Comparison of ENCODE assay signal across 10 cellular contexts in the genomic region with DNA sequence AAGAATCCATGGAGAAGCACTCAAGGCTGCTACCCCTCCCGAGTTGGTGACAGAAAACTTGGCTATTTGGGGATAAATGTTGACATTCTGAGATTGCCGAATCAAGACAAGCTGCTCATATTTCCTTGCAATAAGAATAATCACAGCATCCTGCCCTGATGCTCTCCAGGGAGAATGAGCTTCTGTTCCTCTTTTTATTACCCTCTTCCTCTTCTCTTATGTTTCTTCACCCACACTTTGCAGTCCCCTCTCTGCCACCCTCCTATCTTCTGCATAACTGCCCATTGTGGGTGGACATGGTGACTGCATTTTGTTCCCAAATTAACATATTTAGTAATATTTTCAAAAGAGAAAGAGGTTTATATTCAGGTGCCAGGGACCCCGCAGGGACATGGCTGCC. TPM values are rescaled to one million over a fixed set of nuclear protein-coding genes. Genes with fewer than 3 reads are reported as not detected.
DNase-seq lines count a peak whose midpoint lies in the region; ATAC-seq and TF ChIP-seq lines count a peak whose summit lies in the region.
"Had no signal": no experiment of that assay in that cellular context is flagged by ENCODE, and none has a peak within 500 bp of the region (broad histone marks: within the 10 kb centered on the region; RNA-seq: fewer than 3 reads in every experiment).

No MANE protein-coding gene starts in this region.

- H2AK5ac ChIP-seq in neuronal stem cell (ENCODE audit: low read depth, low read length) = no peak overlapping the region

- no peaks in the 10 kb centered on the region for H3K4me1 Mint-ChIP-seq in CD4-positive, alpha-beta T cell (ENCODE audit: low read depth)

- H3K36me3 ChIP-seq in GM06990 (ENCODE audit: control insufficient read depth, insufficient read depth, low read length) = no peaks in the 10 kb centered on the region
- H3K36me3 ChIP-seq in OCI-LY3 (replicated peaks; ENCODE audit: low read depth, low read length) = peaks cover 3% of the 10 kb centered on the region
- no peaks in the 10 kb centered on the region for H3K36me3 ChIP-seq in neuronal stem cell (replicated peaks in 1 of 2; ENCODE audit: control insufficient read depth in 2 of 2, insufficient read depth in 2 of 2, low read length in 2 of 2)

- H2AFZ ChIP-seq in OCI-LY3 (ENCODE audit: low read depth, low read length) (no peak overlapping the region), neuronal stem cell (ENCODE audit: low read length) (no peak overlapping the region)

- TF ChIP-seq CTCF in GM06990 (IDR thresholded peaks at IDR 0.05; ENCODE audit: insufficient read depth, low read length, poor library complexity, severe bottlenecking) (no peak), OCI-LY3 (IDR thresholded peaks at IDR 0.05; ENCODE audit: low read depth, low read length) (no peak; the same call in 1 of the 2 replicates)
- TF ChIP-seq CTCF in CD4-positive, alpha-beta T cell (IDR thresholded peaks at IDR 0.05) = no peak

- no peak overlapping the region for H3K14ac ChIP-seq in neuronal stem cell (ENCODE audit: low read length)

- H3K9me3 Mint-ChIP-seq in CD4-positive, alpha-beta T cell = no peaks in the 10 kb centered on the region
- H3K9me3 Mint-ChIP-seq: activated CD8-positive, alpha-beta T cell treated with anti-CD3 and anti-CD28 coated beads for 36 hours had no signal

- no peak overlapping the region for H2BK120ac ChIP-seq in neuronal stem cell (ENCODE audit: low read depth, low read length)

- no peak overlapping the region for H4K91ac ChIP-seq in neuronal stem cell (ENCODE audit: low read depth, low read length, poor library complexity)

- no peak overlapping the region for H3K18ac ChIP-seq in neuronal stem cell (ENCODE audit: low read length)

- ATAC-seq in GM19467 (IDR thresholded peaks at IDR 0.05; ENCODE audit: unreplicated experiment) = peak; percentile 64
- ATAC-seq in HG03064 (IDR thresholded peaks at IDR 0.05; ENCODE audit: low read depth, unreplicated experiment) = peak; percentile 59
- no peak for ATAC-seq in CD4-positive, alpha-beta T cell (ENCODE audit: poor library complexity)
- ATAC-seq: activated CD8-positive, alpha-beta T cell treated with anti-CD3 and anti-CD28 coated beads for 36 hours had no signal

- no peaks in the 10 kb centered on the region for H3K27me3 ChIP-seq in GM06990 (replicated peaks; ENCODE audit: control insufficient read depth, insufficient read depth, low read length)
- H3K27me3 ChIP-seq in OCI-LY3 (ENCODE audit: low read depth, low read length) = no peaks in the 10 kb centered on the region
- H3K27me3 ChIP-seq in neuronal stem cell (ENCODE audit: control insufficient read depth in 3 of 3, insufficient read depth in 3 of 3, low read depth in 1 of 3, low read length in 3 of 3) = peaks cover 0 to 6% (median 0%) of the 10 kb centered on the region in 3 experiments
- H3K27me3 ChIP-seq in CD4-positive, alpha-beta T cell (ENCODE audit: control insufficient read depth, insufficient read depth, low read length) = peaks cover 8% of the 10 kb centered on the region

- H3K79me2 ChIP-seq in OCI-LY3 (ENCODE audit: low read length) = peaks cover 13% of the 10 kb centered on the region

- no peaks in the 10 kb centered on the region for H3K79me1 ChIP-seq in neuronal stem cell (ENCODE audit: low read depth, low read length)

- H3K4me1 ChIP-seq in OCI-LY3 (ENCODE audit: low read length) (peaks cover 79% of the 10 kb centered on the region), neuronal stem cell (ENCODE audit: control insufficient read depth in 2 of 2, insufficient read depth in 1 of 2, low read depth in 1 of 2, low read length in 2 of 2) (peaks cover 2 to 7% of the 10 kb centered on the region in 2 donors)

- no peak overlapping the region for H2BK12ac ChIP-seq in neuronal stem cell (ENCODE audit: low read length)

- peak overlapping the region; percentile 94 for H3K9ac ChIP-seq in OCI-LY3 (ENCODE audit: low read length)
- no peak overlapping the region for H3K9ac ChIP-seq in neuronal stem cell (ENCODE audit: low read depth, low read length, poor library complexity)

- no CpG with 5 or more reads among the region's 3 CpGs for WGBS in neuronal stem cell (ENCODE audit: extremely low coverage in 2 of 2, insufficient read length in 2 of 2, insufficient replicate concordance in 1 of 2), 2 donors

- no peaks in the 10 kb centered on the region for H3K9me3 ChIP-seq in OCI-LY3 (ENCODE audit: insufficient read depth, low read length)
- no peaks in the 10 kb centered on the region for H3K9me3 ChIP-seq in neuronal stem cell (replicated peaks in 1 of 2; ENCODE audit: control insufficient read depth in 2 of 2, insufficient read depth in 1 of 2, low read depth in 1 of 2, low read length in 2 of 2)
- H3K9me3 ChIP-seq in CD4-positive, alpha-beta T cell (ENCODE audit: control insufficient read depth, low read length) = no peaks in the 10 kb centered on the region

- no peaks in the 10 kb centered on the region for H4K20me1 ChIP-seq in OCI-LY3 (ENCODE audit: insufficient read depth, low read length)

- H3K27me3 Mint-ChIP-seq in CD4-positive, alpha-beta T cell = peaks cover 19% of the 10 kb centered on the region

- DNase-seq in GM06990 (ENCODE audit: extremely low read depth, insufficient read length) = peak; percentile 47
- no peak for DNase-seq in NCI-H446 (lab: John Stamatoyannopoulos, UW)
- DNase-seq in neuronal stem cell (ENCODE audit: low spot score) = no peak
- DNase-seq in CD4-positive, alpha-beta T cell = no peak
- DNase-seq in NCI-H526 treated with DMSO at 0.1 percent for 48 hours (lab: John Stamatoyannopoulos, UW) = no peak
- DNase-seq: activated CD8-positive, alpha-beta T cell treated with anti-CD3 and anti-CD28 coated beads for 36 hours had no signal

- H3K4me3 Mint-ChIP-seq in CD4-positive, alpha-beta T cell = no peak overlapping the region
- H3K4me3 Mint-ChIP-seq: activated CD8-positive, alpha-beta T cell treated with anti-CD3 and anti-CD28 coated beads for 36 hours had no signal

- CTCF ChIA-PET in CD4-positive, alpha-beta T cell (lab: Charles Lee) = no interaction called here

- no peak overlapping the region for H4K8ac ChIP-seq in neuronal stem cell (ENCODE audit: low read depth, low read length)

- H3K23ac ChIP-seq in neuronal stem cell (ENCODE audit: low read depth, low read length, poor library complexity) = no peak overlapping the region

- no peak overlapping the region for H3K4ac ChIP-seq in neuronal stem cell (ENCODE audit: low read length)

- no peak overlapping the region for H2BK15ac ChIP-seq in neuronal stem cell (ENCODE audit: low read length)

- no peak overlapping the region for H2BK5ac ChIP-seq in neuronal stem cell (ENCODE audit: low read length)

- H3K36me3 Mint-ChIP-seq in CD4-positive, alpha-beta T cell (ENCODE audit: low read depth) = no peaks in the 10 kb centered on the region

- H3K27ac ChIP-seq in OCI-LY3 (ENCODE audit: low read length) (peak overlapping the region; percentile 99), neuronal stem cell (replicated peaks; ENCODE audit: low read length) (no peak overlapping the region)
- no peak overlapping the region for H3K27ac ChIP-seq in CD4-positive, alpha-beta T cell (ENCODE audit: low read depth, low read length)

- H3K27ac Mint-ChIP-seq in CD4-positive, alpha-beta T cell = no peak overlapping the region
- H3K27ac Mint-ChIP-seq: activated CD8-positive, alpha-beta T cell treated with anti-CD3 and anti-CD28 coated beads for 36 hours had no signal

- H3K4me3 ChIP-seq in GM06990 (replicated peaks; ENCODE audit: low read depth, low read length) = no peak overlapping the region
- H3K4me3 ChIP-seq in OCI-LY3 (ENCODE audit: low read length) = peak overlapping the region; percentile 66
- no peak overlapping the region for H3K4me3 ChIP-seq in neuronal stem cell (ENCODE audit: low read length in 2 of 2)

- peak overlapping the region; percentile 85 for H3K4me2 ChIP-seq in OCI-LY3 (ENCODE audit: low read length)
- H3K4me2 ChIP-seq in neuronal stem cell (ENCODE audit: insufficient read depth, low read length, poor library complexity, severe bottlenecking) = no peak overlapping the region

- POLR2A ChIA-PET in CD4-positive, alpha-beta T cell (lab: Charles Lee) = no interaction called here

- intact Hi-C loops in CD4-positive, alpha-beta T cell (cut with DNase I, micrococcal nuclease) = no loop called here

RNA-seq across cellular contexts. Expression of a gene that starts 11.9 kb away (rescaled TPM):
- 0.20 TPM for polyA plus RNA-seq in neuronal stem cell (2013, experiment 1 of 2)
- polyA plus RNA-seq in neuronal stem cell (2013, experiment 2 of 2) = 0.07 TPM
- not detected for total RNA-seq in CD4-positive, alpha-beta T cell
- total RNA-seq: activated CD8-positive, alpha-beta T cell treated with anti-CD3 and anti-CD28 coated beads for 36 hours had no signal
- polyA plus RNA-seq: BJ had no signal

RNA-seq across cellular contexts. Expression of a gene that starts 50.4 kb away (rescaled TPM):
- 11.1 TPM for polyA plus RNA-seq in neuronal stem cell (2013, experiment 1 of 2)
- 11.8 TPM for polyA plus RNA-seq in neuronal stem cell (2013, experiment 2 of 2)
- total RNA-seq in CD4-positive, alpha-beta T cell = 1 to 10 TPM; 4.3 to 4.6 TPM

RNA-seq across cellular contexts. Expression of a gene that starts 50.7 kb away (rescaled TPM):
- 27.0 TPM for polyA plus RNA-seq in neuronal stem cell (2013, experiment 1 of 2)
- 27.2 TPM for polyA plus RNA-seq in neuronal stem cell (2013, experiment 2 of 2)
- 1 to 10 TPM; 7.1 to 7.8 TPM for total RNA-seq in CD4-positive, alpha-beta T cell
